In the genomic region with DNA sequence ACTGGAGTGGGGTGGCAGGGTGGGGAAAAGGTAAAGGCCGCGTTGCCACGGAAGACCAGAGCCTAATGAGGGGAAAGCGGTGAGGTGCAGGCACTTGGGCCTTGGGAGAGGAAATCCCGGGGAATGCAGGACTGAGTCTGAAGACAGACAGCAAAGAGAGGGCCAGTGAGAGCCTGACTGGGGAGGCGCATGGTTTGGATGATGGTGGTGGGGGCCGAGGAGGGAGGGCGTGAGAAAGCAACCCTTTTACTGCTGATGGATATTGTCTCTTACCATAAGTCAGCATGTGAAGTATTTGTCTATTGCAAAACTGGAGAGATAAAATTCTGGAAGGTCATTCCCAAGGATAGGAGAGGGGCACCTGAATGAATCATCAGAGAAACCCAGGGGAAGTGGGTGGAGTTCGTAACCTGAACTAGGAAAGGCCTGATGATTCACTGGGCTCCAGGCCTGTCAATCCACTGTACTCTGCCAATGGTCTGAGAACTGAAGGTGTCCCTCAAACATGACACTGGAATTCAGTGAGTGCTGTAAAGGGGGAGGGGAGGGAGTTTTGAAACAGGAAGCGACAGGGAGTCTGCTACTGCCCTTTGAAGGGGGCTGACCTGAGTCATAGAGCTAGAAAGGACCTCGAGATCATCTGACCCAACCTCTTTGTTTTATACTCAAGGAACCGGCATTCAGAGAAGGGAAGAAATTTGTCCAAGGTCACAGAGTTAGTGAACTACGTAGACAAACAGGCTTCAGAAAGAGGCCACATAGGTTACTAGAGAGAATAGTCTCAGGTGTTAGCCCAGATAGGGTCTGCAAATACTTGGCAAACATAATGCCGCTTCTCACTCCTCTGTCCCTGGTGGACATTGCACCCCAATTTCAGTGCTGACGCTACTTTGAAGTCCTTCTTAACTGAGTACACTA, we compare ENCODE assay signal across 1 cellular context.
TF ChIP-seq lines count a peak whose summit lies in the region.

No MANE protein-coding gene starts in this region.

TF ChIP-seq in HepG2, 621 proteins besides CTCF, POLR2A, EP300 and RAD21 (continued from another document and continues in another):
- TF ChIP-seq, protein P1, sequence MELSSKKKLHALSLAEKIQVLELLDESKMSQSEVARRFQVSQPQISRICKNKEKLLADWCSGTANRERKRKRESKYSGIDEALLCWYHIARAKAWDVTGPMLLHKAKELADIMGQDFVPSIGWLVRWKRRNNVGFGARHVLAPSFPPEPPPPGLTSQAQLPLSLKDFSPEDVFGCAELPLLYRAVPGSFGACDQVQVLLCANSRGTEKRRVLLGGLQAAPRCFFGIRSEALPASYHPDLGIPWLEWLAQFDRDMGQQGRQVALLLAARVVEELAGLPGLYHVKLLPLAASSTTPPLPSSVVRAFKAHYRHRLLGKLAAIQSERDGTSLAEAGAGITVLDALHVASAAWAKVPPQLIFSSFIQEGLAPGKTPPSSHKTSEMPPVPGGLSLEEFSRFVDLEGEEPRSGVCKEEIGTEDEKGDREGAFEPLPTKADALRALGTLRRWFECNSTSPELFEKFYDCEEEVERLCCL (CRISPR knock-in tag; IDR thresholded peaks at IDR 0.05; ENCODE audit: borderline replicate concordance): no peak
- TF ChIP-seq MEIS2 (CRISPR knock-in tag; IDR thresholded peaks at IDR 0.05) (0 out of 2 replicates have a peak, but pooled peaks have one; percentile 29), ZNF607 (CRISPR knock-in tag; IDR thresholded peaks at IDR 0.05; ENCODE audit: borderline replicate concordance) (no peak), CHD2 (IDR thresholded peaks at IDR 0.05; ENCODE audit: low read depth, low read length) (peak; percentile 38; the same call in 1 of the 2 replicates), ZNF496 (CRISPR knock-in tag; IDR thresholded peaks at IDR 0.05; ENCODE audit: insufficient replicate concordance) (no peak), NFE2L2 (IDR thresholded peaks at IDR 0.05; ENCODE audit: low read length) (no peak), ZNF335 (CRISPR knock-in tag; IDR thresholded peaks at IDR 0.05) (no peak), PAWR (CRISPR knock-in tag; IDR thresholded peaks at IDR 0.05; ENCODE audit: borderline replicate concordance) (no peak), ZBTB3 (CRISPR knock-in tag; IDR thresholded peaks at IDR 0.05; ENCODE audit: borderline replicate concordance, low read depth) (no peak), ZNF678 (CRISPR knock-in tag; IDR thresholded peaks at IDR 0.05) (no peak), U2AF1 (optimal IDR thresholded peaks at IDR 0.05; ENCODE audit: low read depth, low read length) (no peak), ZSCAN12 (CRISPR knock-in tag; IDR thresholded peaks at IDR 0.05) (no peak), RFXANK (CRISPR knock-in tag; IDR thresholded peaks at IDR 0.05) (no peak), SCMH1 (CRISPR knock-in tag; IDR thresholded peaks at IDR 0.05; ENCODE audit: borderline replicate concordance) (no peak), NR2F2 (IDR thresholded peaks at IDR 0.05; ENCODE audit: borderline replicate concordance, low read depth) (peak; percentile 65), SP140L (CRISPR knock-in tag; IDR thresholded peaks at IDR 0.05; ENCODE audit: borderline replicate concordance) (no peak), KDM6A (CRISPR knock-in tag; IDR thresholded peaks at IDR 0.05; ENCODE audit: low read depth) (0 out of 2 replicates have a peak, but pooled peaks have one; percentile 26), ELF1 (CRISPR knock-in tag; IDR thresholded peaks at IDR 0.05) (peak; percentile 56; the same call in 1 of the 2 replicates), PCBP1 (IDR thresholded peaks at IDR 0.05; ENCODE audit: borderline replicate concordance, low read depth, low read length) (no peak)
- TF ChIP-seq, protein P2, sequence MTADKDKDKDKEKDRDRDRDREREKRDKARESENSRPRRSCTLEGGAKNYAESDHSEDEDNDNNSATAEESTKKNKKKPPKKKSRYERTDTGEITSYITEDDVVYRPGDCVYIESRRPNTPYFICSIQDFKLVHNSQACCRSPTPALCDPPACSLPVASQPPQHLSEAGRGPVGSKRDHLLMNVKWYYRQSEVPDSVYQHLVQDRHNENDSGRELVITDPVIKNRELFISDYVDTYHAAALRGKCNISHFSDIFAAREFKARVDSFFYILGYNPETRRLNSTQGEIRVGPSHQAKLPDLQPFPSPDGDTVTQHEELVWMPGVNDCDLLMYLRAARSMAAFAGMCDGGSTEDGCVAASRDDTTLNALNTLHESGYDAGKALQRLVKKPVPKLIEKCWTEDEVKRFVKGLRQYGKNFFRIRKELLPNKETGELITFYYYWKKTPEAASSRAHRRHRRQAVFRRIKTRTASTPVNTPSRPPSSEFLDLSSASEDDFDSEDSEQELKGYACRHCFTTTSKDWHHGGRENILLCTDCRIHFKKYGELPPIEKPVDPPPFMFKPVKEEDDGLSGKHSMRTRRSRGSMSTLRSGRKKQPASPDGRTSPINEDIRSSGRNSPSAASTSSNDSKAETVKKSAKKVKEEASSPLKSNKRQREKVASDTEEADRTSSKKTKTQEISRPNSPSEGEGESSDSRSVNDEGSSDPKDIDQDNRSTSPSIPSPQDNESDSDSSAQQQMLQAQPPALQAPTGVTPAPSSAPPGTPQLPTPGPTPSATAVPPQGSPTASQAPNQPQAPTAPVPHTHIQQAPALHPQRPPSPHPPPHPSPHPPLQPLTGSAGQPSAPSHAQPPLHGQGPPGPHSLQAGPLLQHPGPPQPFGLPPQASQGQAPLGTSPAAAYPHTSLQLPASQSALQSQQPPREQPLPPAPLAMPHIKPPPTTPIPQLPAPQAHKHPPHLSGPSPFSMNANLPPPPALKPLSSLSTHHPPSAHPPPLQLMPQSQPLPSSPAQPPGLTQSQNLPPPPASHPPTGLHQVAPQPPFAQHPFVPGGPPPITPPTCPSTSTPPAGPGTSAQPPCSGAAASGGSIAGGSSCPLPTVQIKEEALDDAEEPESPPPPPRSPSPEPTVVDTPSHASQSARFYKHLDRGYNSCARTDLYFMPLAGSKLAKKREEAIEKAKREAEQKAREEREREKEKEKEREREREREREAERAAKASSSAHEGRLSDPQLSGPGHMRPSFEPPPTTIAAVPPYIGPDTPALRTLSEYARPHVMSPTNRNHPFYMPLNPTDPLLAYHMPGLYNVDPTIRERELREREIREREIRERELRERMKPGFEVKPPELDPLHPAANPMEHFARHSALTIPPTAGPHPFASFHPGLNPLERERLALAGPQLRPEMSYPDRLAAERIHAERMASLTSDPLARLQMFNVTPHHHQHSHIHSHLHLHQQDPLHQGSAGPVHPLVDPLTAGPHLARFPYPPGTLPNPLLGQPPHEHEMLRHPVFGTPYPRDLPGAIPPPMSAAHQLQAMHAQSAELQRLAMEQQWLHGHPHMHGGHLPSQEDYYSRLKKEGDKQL (CRISPR knock-in tag; IDR thresholded peaks at IDR 0.05; ENCODE audit: low read depth): no peak; the same call in 1 of the 2 replicates
- TF ChIP-seq, protein P3, sequence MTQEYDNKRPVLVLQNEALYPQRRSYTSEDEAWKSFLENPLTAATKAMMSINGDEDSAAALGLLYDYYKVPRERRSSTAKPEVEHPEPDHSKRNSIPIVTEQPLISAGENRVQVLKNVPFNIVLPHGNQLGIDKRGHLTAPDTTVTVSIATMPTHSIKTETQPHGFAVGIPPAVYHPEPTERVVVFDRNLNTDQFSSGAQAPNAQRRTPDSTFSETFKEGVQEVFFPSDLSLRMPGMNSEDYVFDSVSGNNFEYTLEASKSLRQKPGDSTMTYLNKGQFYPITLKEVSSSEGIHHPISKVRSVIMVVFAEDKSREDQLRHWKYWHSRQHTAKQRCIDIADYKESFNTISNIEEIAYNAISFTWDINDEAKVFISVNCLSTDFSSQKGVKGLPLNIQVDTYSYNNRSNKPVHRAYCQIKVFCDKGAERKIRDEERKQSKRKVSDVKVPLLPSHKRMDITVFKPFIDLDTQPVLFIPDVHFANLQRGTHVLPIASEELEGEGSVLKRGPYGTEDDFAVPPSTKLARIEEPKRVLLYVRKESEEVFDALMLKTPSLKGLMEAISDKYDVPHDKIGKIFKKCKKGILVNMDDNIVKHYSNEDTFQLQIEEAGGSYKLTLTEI (CRISPR knock-in tag; conservative IDR thresholded peaks at IDR 0.05): no peak
- TF ChIP-seq, protein P4, sequence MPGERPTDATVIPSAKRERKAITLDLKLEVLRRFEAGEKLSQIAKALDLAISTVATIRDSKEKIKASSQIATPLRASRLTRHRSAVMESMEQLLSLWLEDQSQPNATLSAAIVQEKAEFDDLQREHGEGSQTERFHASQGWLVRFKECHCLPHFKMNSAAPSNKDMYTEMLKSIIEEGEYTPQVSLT (CRISPR knock-in tag; IDR thresholded peaks at IDR 0.05; ENCODE audit: borderline replicate concordance, low read depth): no peak
- TF ChIP-seq, protein P5, sequence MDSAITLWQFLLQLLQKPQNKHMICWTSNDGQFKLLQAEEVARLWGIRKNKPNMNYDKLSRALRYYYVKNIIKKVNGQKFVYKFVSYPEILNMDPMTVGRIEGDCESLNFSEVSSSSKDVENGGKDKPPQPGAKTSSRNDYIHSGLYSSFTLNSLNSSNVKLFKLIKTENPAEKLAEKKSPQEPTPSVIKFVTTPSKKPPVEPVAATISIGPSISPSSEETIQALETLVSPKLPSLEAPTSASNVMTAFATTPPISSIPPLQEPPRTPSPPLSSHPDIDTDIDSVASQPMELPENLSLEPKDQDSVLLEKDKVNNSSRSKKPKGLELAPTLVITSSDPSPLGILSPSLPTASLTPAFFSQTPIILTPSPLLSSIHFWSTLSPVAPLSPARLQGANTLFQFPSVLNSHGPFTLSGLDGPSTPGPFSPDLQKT (CRISPR knock-in tag; IDR thresholded peaks at IDR 0.05; ENCODE audit: borderline replicate concordance): no peak
- TF ChIP-seq, protein P6, sequence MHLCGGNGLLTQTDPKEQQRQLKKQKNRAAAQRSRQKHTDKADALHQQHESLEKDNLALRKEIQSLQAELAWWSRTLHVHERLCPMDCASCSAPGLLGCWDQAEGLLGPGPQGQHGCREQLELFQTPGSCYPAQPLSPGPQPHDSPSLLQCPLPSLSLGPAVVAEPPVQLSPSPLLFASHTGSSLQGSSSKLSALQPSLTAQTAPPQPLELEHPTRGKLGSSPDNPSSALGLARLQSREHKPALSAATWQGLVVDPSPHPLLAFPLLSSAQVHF (CRISPR knock-in tag; IDR thresholded peaks at IDR 0.05): no peak
- TF ChIP-seq, protein P7, sequence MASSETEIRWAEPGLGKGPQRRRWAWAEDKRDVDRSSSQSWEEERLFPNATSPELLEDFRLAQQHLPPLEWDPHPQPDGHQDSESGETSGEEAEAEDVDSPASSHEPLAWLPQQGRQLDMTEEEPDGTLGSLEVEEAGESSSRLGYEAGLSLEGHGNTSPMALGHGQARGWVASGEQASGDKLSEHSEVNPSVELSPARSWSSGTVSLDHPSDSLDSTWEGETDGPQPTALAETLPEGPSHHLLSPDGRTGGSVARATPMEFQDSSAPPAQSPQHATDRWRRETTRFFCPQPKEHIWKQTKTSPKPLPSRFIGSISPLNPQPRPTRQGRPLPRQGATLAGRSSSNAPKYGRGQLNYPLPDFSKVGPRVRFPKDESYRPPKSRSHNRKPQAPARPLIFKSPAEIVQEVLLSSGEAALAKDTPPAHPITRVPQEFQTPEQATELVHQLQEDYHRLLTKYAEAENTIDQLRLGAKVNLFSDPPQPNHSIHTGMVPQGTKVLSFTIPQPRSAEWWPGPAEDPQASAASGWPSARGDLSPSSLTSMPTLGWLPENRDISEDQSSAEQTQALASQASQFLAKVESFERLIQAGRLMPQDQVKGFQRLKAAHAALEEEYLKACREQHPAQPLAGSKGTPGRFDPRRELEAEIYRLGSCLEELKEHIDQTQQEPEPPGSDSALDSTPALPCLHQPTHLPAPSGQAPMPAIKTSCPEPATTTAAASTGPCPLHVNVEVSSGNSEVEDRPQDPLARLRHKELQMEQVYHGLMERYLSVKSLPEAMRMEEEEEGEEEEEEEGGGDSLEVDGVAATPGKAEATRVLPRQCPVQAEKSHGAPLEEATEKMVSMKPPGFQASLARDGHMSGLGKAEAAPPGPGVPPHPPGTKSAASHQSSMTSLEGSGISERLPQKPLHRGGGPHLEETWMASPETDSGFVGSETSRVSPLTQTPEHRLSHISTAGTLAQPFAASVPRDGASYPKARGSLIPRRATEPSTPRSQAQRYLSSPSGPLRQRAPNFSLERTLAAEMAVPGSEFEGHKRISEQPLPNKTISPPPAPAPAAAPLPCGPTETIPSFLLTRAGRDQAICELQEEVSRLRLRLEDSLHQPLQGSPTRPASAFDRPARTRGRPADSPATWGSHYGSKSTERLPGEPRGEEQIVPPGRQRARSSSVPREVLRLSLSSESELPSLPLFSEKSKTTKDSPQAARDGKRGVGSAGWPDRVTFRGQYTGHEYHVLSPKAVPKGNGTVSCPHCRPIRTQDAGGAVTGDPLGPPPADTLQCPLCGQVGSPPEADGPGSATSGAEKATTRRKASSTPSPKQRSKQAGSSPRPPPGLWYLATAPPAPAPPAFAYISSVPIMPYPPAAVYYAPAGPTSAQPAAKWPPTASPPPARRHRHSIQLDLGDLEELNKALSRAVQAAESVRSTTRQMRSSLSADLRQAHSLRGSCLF (CRISPR knock-in tag; IDR thresholded peaks at IDR 0.05; ENCODE audit: borderline replicate concordance): no peak
- TF ChIP-seq, protein P8, sequence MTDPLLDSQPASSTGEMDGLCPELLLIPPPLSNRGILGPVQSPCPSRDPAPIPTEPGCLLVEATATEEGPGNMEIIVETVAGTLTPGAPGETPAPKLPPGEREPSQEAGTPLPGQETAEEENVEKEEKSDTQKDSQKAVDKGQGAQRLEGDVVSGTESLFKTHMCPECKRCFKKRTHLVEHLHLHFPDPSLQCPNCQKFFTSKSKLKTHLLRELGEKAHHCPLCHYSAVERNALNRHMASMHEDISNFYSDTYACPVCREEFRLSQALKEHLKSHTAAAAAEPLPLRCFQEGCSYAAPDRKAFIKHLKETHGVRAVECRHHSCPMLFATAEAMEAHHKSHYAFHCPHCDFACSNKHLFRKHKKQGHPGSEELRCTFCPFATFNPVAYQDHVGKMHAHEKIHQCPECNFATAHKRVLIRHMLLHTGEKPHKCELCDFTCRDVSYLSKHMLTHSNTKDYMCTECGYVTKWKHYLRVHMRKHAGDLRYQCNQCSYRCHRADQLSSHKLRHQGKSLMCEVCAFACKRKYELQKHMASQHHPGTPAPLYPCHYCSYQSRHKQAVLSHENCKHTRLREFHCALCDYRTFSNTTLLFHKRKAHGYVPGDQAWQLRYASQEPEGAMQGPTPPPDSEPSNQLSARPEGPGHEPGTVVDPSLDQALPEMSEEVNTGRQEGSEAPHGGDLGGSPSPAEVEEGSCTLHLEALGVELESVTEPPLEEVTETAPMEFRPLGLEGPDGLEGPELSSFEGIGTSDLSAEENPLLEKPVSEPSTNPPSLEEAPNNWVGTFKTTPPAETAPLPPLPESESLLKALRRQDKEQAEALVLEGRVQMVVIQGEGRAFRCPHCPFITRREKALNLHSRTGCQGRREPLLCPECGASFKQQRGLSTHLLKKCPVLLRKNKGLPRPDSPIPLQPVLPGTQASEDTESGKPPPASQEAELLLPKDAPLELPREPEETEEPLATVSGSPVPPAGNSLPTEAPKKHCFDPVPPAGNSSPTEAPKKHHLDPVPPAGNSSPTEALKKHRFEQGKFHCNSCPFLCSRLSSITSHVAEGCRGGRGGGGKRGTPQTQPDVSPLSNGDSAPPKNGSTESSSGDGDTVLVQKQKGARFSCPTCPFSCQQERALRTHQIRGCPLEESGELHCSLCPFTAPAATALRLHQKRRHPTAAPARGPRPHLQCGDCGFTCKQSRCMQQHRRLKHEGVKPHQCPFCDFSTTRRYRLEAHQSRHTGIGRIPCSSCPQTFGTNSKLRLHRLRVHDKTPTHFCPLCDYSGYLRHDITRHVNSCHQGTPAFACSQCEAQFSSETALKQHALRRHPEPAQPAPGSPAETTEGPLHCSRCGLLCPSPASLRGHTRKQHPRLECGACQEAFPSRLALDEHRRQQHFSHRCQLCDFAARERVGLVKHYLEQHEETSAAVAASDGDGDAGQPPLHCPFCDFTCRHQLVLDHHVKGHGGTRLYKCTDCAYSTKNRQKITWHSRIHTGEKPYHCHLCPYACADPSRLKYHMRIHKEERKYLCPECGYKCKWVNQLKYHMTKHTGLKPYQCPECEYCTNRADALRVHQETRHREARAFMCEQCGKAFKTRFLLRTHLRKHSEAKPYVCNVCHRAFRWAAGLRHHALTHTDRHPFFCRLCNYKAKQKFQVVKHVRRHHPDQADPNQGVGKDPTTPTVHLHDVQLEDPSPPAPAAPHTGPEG (CRISPR knock-in tag; IDR thresholded peaks at IDR 0.05): no peak
